ENCODE assay signal across 8 cellular contexts in genomic region chr13:100608906-100609305, GRCh38. TPM values are rescaled to one million over a fixed set of nuclear protein-coding genes. Genes with fewer than 3 reads are reported as not detected.
DNase-seq lines count a peak whose midpoint lies in the region; ATAC-seq and FAIRE-seq lines count a peak whose summit lies in the region.

No MANE protein-coding gene starts in this region.

- no peaks in the 10 kb centered on the region for H3K27me3 ChIP-seq in aorta (ENCODE audit: control insufficient read depth in 1 of 2, insufficient read depth in 2 of 2, low read length in 1 of 2)

- H3K9me3 Mint-ChIP-seq in activated naive CD4-positive, alpha-beta T cell treated with anti-CD3 and anti-CD28 coated beads, Interleukin-2, amount 10 ng/mL, durations not matched to agents 7 days and 5 days, result peaks cover 5% of the 10 kb centered on the region

- DNase-seq in ELR (ENCODE audit: low read depth) (peak; percentile 28), aorta (no peak), urothelium cell line (ENCODE audit: low spot score) (no peak), COR-L47 (lab: John Stamatoyannopoulos, UW) (no peak), GM03348 (ENCODE audit: low spot score) (no peak)
- peak; percentile 57 for DNase-seq in activated naive CD4-positive, alpha-beta T cell treated with anti-CD3 and anti-CD28 coated beads, Interleukin-2, amount 10 ng/mL, durations not matched to agents 7 days and 5 days

- H3K27ac Mint-ChIP-seq in activated naive CD4-positive, alpha-beta T cell treated with anti-CD3 and anti-CD28 coated beads, Interleukin-2, amount 10 ng/mL, durations not matched to agents 7 days and 5 days, result peak overlapping the region; percentile 85

- WGBS in aorta, 2 donors, result 90 to 94% methylated on average over 6 of the region's 6 CpGs

- H3K36me3 Mint-ChIP-seq in activated naive CD4-positive, alpha-beta T cell treated with anti-CD3 and anti-CD28 coated beads, Interleukin-2, amount 10 ng/mL, durations not matched to agents 7 days and 5 days, result peaks cover 67% of the 10 kb centered on the region

- H3K4me3 Mint-ChIP-seq in activated naive CD4-positive, alpha-beta T cell treated with anti-CD3 and anti-CD28 coated beads, Interleukin-2, amount 10 ng/mL, durations not matched to agents 7 days and 5 days, result no peak overlapping the region

- no peak for FAIRE-seq in urothelium cell line (lab: Jason Lieb, UNC)

- ATAC-seq in GM19463 (IDR thresholded peaks at IDR 0.05; ENCODE audit: unreplicated experiment) (peak; percentile 84), HG03432 (IDR thresholded peaks at IDR 0.05; ENCODE audit: unreplicated experiment) (peak; percentile 95), aorta (ENCODE audit: low FRiP score) (no peak)

- H3K27me3 Mint-ChIP-seq in activated naive CD4-positive, alpha-beta T cell treated with anti-CD3 and anti-CD28 coated beads, Interleukin-2, amount 10 ng/mL, durations not matched to agents 7 days and 5 days, result no peaks in the 10 kb centered on the region

- H3K4me1 ChIP-seq in aorta (ENCODE audit: control insufficient read depth in 1 of 2, insufficient read depth in 2 of 2, low read length in 2 of 2), result no peaks in the 10 kb centered on the region

- intact Hi-C loops in aorta (cut with DNase I), result no loop called here

- H3K9me3 ChIP-seq in aorta (ENCODE audit: control insufficient read depth, low read length), result no peaks in the 10 kb centered on the region

- no peak overlapping the region for H3K4me3 ChIP-seq in aorta (ENCODE audit: low read length in 2 of 2)

- peaks cover 37% of the 10 kb centered on the region for H3K4me1 Mint-ChIP-seq in activated naive CD4-positive, alpha-beta T cell treated with anti-CD3 and anti-CD28 coated beads, Interleukin-2, amount 10 ng/mL, durations not matched to agents 7 days and 5 days

- CTCF ChIA-PET in activated naive CD4-positive, alpha-beta T cell treated with anti-CD3 and anti-CD28 coated beads, Interleukin-2, amount 10 ng/mL, durations not matched to agents 7 days and 5 days (lab: Charles Lee), result interaction anchor here (0.8 to 1.4 kb wide), 2 partner anchors 9 to 20 kb away, joined by 3 to 6 read pairs; partner anchors contain the start of gene GGACT

- no peak overlapping the region for H3K27ac ChIP-seq in aorta (ENCODE audit: low read depth in 1 of 2, low read length in 2 of 2)

- no peaks in the 10 kb centered on the region for H3K36me3 ChIP-seq in aorta (ENCODE audit: control insufficient read depth in 1 of 2, insufficient read depth in 2 of 2, low read length in 1 of 2)

RNA-seq across cellular contexts. Expression of gene GGACT, which starts 20.3 kb away (rescaled TPM):
- total RNA-seq in aorta, result 1 to 10 TPM; 4.4 to 5.3 TPM
- 1 to 10 TPM in 1 of 2 donors, under 1 TPM in 1; 0.75 to 1.2 TPM for polyA plus RNA-seq in aorta

Comparison
In these comparisons a context has a peak if more than half of its experiments do, and no peak if none do; other contexts are left out.
1. DNase-seq: peak in ELR (single experiment) and activated naive CD4-positive, alpha-beta T cell treated with anti-CD3 and anti-CD28 coated beads, Interleukin-2, amount 10 ng/mL, durations not matched to agents 7 days and 5 days (single experiment); none in aorta (0 of 2), urothelium cell line (single experiment), COR-L47 (single experiment) and GM03348 (single experiment).